In genomic region chr14:102779574-102780315, GRCh38 we compare ENCODE assay signal across 9 cellular contexts. TPM values are rescaled to one million over a fixed set of nuclear protein-coding genes. Genes with fewer than 3 reads are reported as not detected.
DNase-seq lines count a peak whose midpoint lies in the region; ATAC-seq lines count a peak whose summit lies in the region.
"Had no signal": no experiment of that assay in that cellular context is flagged by ENCODE, and none has a peak within 500 bp of the region (broad histone marks: within the 10 kb centered on the region; RNA-seq: fewer than 3 reads in every experiment).

No MANE protein-coding gene starts in this region.

- peak overlapping the region; percentile 95 for H3K4me3 Mint-ChIP-seq in activated naive CD8-positive, alpha-beta T cell treated with anti-CD3 and anti-CD28 coated beads, Interleukin-2, amount 50 U/mL, for 24 hours
- peak overlapping the region; percentile 92 for H3K4me3 Mint-ChIP-seq in natural killer cell treated with Interleukin-12 subunit alpha and Interleukin-12 subunit beta and Interleukin-15 and Interleukin-18, amount 100 ng/mL, for 72 hours

- ATAC-seq in activated naive CD8-positive, alpha-beta T cell treated with anti-CD3 and anti-CD28 coated beads, Interleukin-2, amount 50 U/mL, for 24 hours, result no peak
- no peak for ATAC-seq in natural killer cell treated with Interleukin-12 subunit alpha and Interleukin-12 subunit beta and Interleukin-15 and Interleukin-18, amount 100 ng/mL, for 72 hours
- ATAC-seq in HG03460 (IDR thresholded peaks at IDR 0.05; ENCODE audit: unreplicated experiment) (no peak), GM18858 (IDR thresholded peaks at IDR 0.05; ENCODE audit: unreplicated experiment) (no peak), GM21723 (IDR thresholded peaks at IDR 0.05; ENCODE audit: unreplicated experiment) (no peak)

- no peak overlapping the region for H3K9ac ChIP-seq in HUES6 (ENCODE audit: low read length)

- 0 out of 2 replicates have a peak overlapping the region, but pooled peaks have one; percentile 16 for H3K4me3 ChIP-seq in HUES6 (ENCODE audit: low read depth, low read length)

- H3K4me1 Mint-ChIP-seq in activated naive CD8-positive, alpha-beta T cell treated with anti-CD3 and anti-CD28 coated beads, Interleukin-2, amount 50 U/mL, for 24 hours, result peaks cover 71% of the 10 kb centered on the region
- H3K4me1 Mint-ChIP-seq in natural killer cell treated with Interleukin-12 subunit alpha and Interleukin-12 subunit beta and Interleukin-15 and Interleukin-18, amount 100 ng/mL, for 72 hours (ENCODE audit: low read depth in 2 of 2), result peaks cover 38 to 42% of the 10 kb centered on the region in 2 donors

- H3K27ac Mint-ChIP-seq in activated naive CD8-positive, alpha-beta T cell treated with anti-CD3 and anti-CD28 coated beads, Interleukin-2, amount 50 U/mL, for 24 hours, result peak overlapping the region; percentile 97
- H3K27ac Mint-ChIP-seq in natural killer cell treated with Interleukin-12 subunit alpha and Interleukin-12 subunit beta and Interleukin-15 and Interleukin-18, amount 100 ng/mL, for 72 hours, result peak overlapping the region; percentile 80 to 94

- H3K4me1 ChIP-seq in HUES6 (ENCODE audit: control insufficient read depth, insufficient read depth, low read length), result peaks cover 38% of the 10 kb centered on the region

- peaks cover 32% of the 10 kb centered on the region for H3K36me3 Mint-ChIP-seq in activated naive CD8-positive, alpha-beta T cell treated with anti-CD3 and anti-CD28 coated beads, Interleukin-2, amount 50 U/mL, for 24 hours (ENCODE audit: low read depth)
- H3K36me3 Mint-ChIP-seq in natural killer cell treated with Interleukin-12 subunit alpha and Interleukin-12 subunit beta and Interleukin-15 and Interleukin-18, amount 100 ng/mL, for 72 hours, result peaks cover 16% of the 10 kb centered on the region

- no peaks in the 10 kb centered on the region for H3K36me3 ChIP-seq in HUES6 (ENCODE audit: control insufficient read depth, insufficient read depth, low read length)

- H3K27me3 ChIP-seq in HUES6 (ENCODE audit: control insufficient read depth, insufficient read depth, low read length), result peaks cover 12% of the 10 kb centered on the region

- no peak overlapping the region for H3K27ac ChIP-seq in HUES6 (ENCODE audit: low read depth, low read length)

- DNase-seq in G401 (ENCODE audit: low spot score), result peak; percentile 71
- no peak for DNase-seq in activated naive CD8-positive, alpha-beta T cell treated with anti-CD3 and anti-CD28 coated beads, Interleukin-2, amount 50 U/mL, for 24 hours
- DNase-seq in natural killer cell treated with Interleukin-12 subunit alpha and Interleukin-12 subunit beta and Interleukin-15 and Interleukin-18, amount 100 ng/mL, for 72 hours (ENCODE audit: low spot score), result no peak
- DNase-seq: dermis blood vessel endothelial cell, NCI-H1105 had no signal

- in situ Hi-C loops in G401 (cut with HindIII; ENCODE audit: low sequenced_read_pairs), result no loop called here

- H3K9me3 ChIP-seq in HUES6 (ENCODE audit: control insufficient read depth, insufficient read depth, low read depth, low read length), result no peaks in the 10 kb centered on the region

- H3K9me3 Mint-ChIP-seq in activated naive CD8-positive, alpha-beta T cell treated with anti-CD3 and anti-CD28 coated beads, Interleukin-2, amount 50 U/mL, for 24 hours, result no peaks in the 10 kb centered on the region
- H3K9me3 Mint-ChIP-seq in natural killer cell treated with Interleukin-12 subunit alpha and Interleukin-12 subunit beta and Interleukin-15 and Interleukin-18, amount 100 ng/mL, for 72 hours, result no peaks in the 10 kb centered on the region

- H3K27me3 Mint-ChIP-seq in activated naive CD8-positive, alpha-beta T cell treated with anti-CD3 and anti-CD28 coated beads, Interleukin-2, amount 50 U/mL, for 24 hours, result no peaks in the 10 kb centered on the region
- H3K27me3 Mint-ChIP-seq in natural killer cell treated with Interleukin-12 subunit alpha and Interleukin-12 subunit beta and Interleukin-15 and Interleukin-18, amount 100 ng/mL, for 72 hours, result no peaks in the 10 kb centered on the region

RNA-seq across cellular contexts. Expression of gene TRAF3, which starts 2.5 kb away (rescaled TPM):
- total RNA-seq in G401 (2014; rRNA removed; shearing (Covaris generic)), result 21.0 and 45.5 TPM in 2 replicates
- total RNA-seq in natural killer cell treated with Interleukin-12 subunit alpha and Interleukin-12 subunit beta and Interleukin-15 and Interleukin-18, amount 100 ng/mL, for 72 hours, result 10 to 100 TPM; 37.6 to 84.6 TPM
